In genomic region chr11:63738720-63739360, GRCh38 we compare ENCODE assay signal across 8 cellular contexts. TPM values are rescaled to one million over a fixed set of nuclear protein-coding genes. Genes with fewer than 3 reads are reported as not detected.
DNase-seq lines count a peak whose midpoint lies in the region; ATAC-seq and TF ChIP-seq lines count a peak whose summit lies in the region.

No MANE protein-coding gene starts in this region.

- H3K36me3 ChIP-seq in OCI-LY7 (ENCODE audit: insufficient read depth, low read length), result no peaks in the 10 kb centered on the region
- H3K36me3 ChIP-seq in thoracic aorta, result no peaks in the 10 kb centered on the region

- H3K4me3 ChIP-seq in OCI-LY7 (ENCODE audit: low read depth, low read length, poor library complexity, severe bottlenecking) (no peak overlapping the region), thoracic aorta (no peak overlapping the region)

- no peak overlapping the region for H2AFZ ChIP-seq in OCI-LY7 (ENCODE audit: low read length)

- H3K4me1 ChIP-seq in OCI-LY7 (ENCODE audit: insufficient read depth, low read length, poor library complexity, severe bottlenecking) (peaks cover 3% of the 10 kb centered on the region), thoracic aorta (ENCODE audit: control insufficient read depth in 1 of 2, low read depth in 2 of 2) (no peaks in the 10 kb centered on the region)

- H3K79me2 ChIP-seq in OCI-LY7 (ENCODE audit: insufficient read depth, low read depth, low read length), result 0 out of 2 replicates have a peak, but pooled peaks cover 3% of the 10 kb centered on the region

- H3K27me3 ChIP-seq in thoracic aorta (replicated peaks; ENCODE audit: insufficient read depth), result no peaks in the 10 kb centered on the region

- H3K9me3 ChIP-seq in OCI-LY7 (ENCODE audit: low read length) (no peaks in the 10 kb centered on the region), thoracic aorta (no peaks in the 10 kb centered on the region)

- H3K9me2 ChIP-seq in OCI-LY7 (ENCODE audit: insufficient read depth, low read length), result no peaks in the 10 kb centered on the region

- CTCF ChIA-PET in OCI-LY7 (lab: Charles Lee; ENCODE audit: unreplicated experiment), result interaction anchor here (0.7 kb wide), 2 partner anchors 50 to 588 kb away, joined by 3 to 4 read pairs; no protein-coding TSS in a partner anchor

- no peak for ATAC-seq in thoracic aorta (ENCODE audit: insufficient number of reproducible peaks, low FRiP score, low read depth)
- no peak for ATAC-seq in GM18498 (IDR thresholded peaks at IDR 0.05; ENCODE audit: unreplicated experiment)

- POLR2A ChIA-PET in OCI-LY7 (lab: Charles Lee), result interaction anchor here (0.7 kb wide), 1 partner anchor 69 kb away, joined by 4 read pairs; no protein-coding TSS in a partner anchor

- H3K27ac ChIP-seq in OCI-LY7 (ENCODE audit: low read depth, low read length, poor library complexity, severe bottlenecking) (no peak overlapping the region), thoracic aorta (no peak overlapping the region)

- TF ChIP-seq CTCF in OCI-LY7 (conservative IDR thresholded peaks at IDR 0.05; ENCODE audit: low read length), result peak; percentile 96
- peak; percentile 95 for TF ChIP-seq CTCF in thoracic aorta (IDR thresholded peaks at IDR 0.05)

- H4K20me1 ChIP-seq in OCI-LY7 (ENCODE audit: insufficient read depth, low read length), result no peaks in the 10 kb centered on the region

- H3K4me2 ChIP-seq in OCI-LY7 (ENCODE audit: low read length), result no peak overlapping the region

- BruUV-seq in OCI-LY7 (replicated peaks; lab: Mats Ljungman, UMichigan), result no TSS peak

- DNase-seq in COLO668 (lab: John Stamatoyannopoulos, UW; ENCODE audit: unreplicated experiment) (peak; percentile 59), HUDEP-2 (lab: John Stamatoyannopoulos, UW; ENCODE audit: unreplicated experiment in 76 of 76) (peak in 54 of 76 experiments; percentile 2 to 71 (median 31)), OCI-LY7 (ENCODE audit: low spot score) (peak; percentile 69), activated T-cell treated with anti-CD3 and anti-CD28 coated beads for 48 hours (ENCODE audit: low read depth) (peak; percentile 36), fibroblast of gingiva (ENCODE audit: low read depth) (peak; percentile 74), nucleus accumbens (lab: John Stamatoyannopoulos, UW) (peak in 45 of 56 donors; percentile 1 to 89 (median 33)), thoracic aorta (ENCODE audit: low spot score) (peak; percentile 68)

- intact Hi-C loops in OCI-LY7 (cut with micrococcal nuclease; ENCODE audit: unreplicated experiment), result loop anchor here (1.0 to 5.0 kb wide), 4 partner anchors 69 to 260 kb away; no protein-coding TSS in a partner anchor

RNA-seq across cellular contexts. Expression of gene ZFTA, which starts 29.7 kb away (rescaled TPM):
- total RNA-seq in OCI-LY7 (2014; rRNA removed; shearing (Covaris generic)), result 6.8 and 10.3 TPM in 2 replicates
- 12.7 TPM in 2 replicates for total RNA-seq in OCI-LY7 (2022)
- total RNA-seq in thoracic aorta, result 10 to 100 TPM; 21.2 to 27.5 TPM

RNA-seq across cellular contexts. Expression of gene RTN3, which starts 57.5 kb away (rescaled TPM):
- 34.0 and 36.9 TPM in 2 replicates for total RNA-seq in OCI-LY7 (2014; rRNA removed; shearing (Covaris generic))
- total RNA-seq in OCI-LY7 (2022), result 69.3 and 78.6 TPM in 2 replicates
- 10 to 100 TPM; 75.1 to 91.1 TPM for total RNA-seq in thoracic aorta
